ENCODE assay signal across 21 cellular contexts in the genomic region with DNA sequence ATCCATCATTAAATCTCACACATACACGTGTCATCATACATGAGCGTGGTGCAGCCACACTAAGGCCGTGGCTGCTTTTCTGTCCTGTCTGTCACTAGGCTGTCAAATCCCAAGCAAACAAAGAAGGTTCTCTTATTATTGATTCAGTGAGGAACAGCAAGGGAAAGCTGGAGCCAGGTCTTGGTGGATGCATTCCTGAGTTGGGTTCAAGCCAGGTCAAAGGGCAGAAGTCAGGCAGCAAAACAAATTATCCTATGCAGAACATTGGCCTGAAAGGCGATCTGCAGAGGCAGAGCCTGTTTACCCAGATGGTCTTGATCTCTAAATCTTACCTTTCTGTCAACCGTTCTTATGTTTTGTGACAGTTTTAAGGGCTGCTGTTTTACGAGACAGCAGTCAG.
"Had no signal": no experiment of that assay in that cellular context is flagged by ENCODE, and none has a peak within 500 bp of the region (broad histone marks: within the 10 kb centered on the region; RNA-seq: fewer than 3 reads in every experiment).

No MANE protein-coding gene starts in this region.

- H3K36me3 Mint-ChIP-seq: activated naive CD8-positive, alpha-beta T cell treated with anti-CD3 and anti-CD28 coated beads, Interleukin-2, amount 10 ng/mL, durations not matched to agents 7 days and 5 days; natural killer cell had no signal

- ATAC-seq: activated T-helper 17 cell treated with anti-CD3 and anti-CD28 coated beads, Interleukin-2, amount 50 U/mL, for 72 hours; body of pancreas; effector memory CD8-positive, alpha-beta T cell; left lobe of liver; natural killer cell had no signal

- FAIRE-seq: keratinocyte had no signal

- H3K4me1 ChIP-seq: body of pancreas, right atrium auricular region, uterus had no signal

- H3K4me3 Mint-ChIP-seq: activated CD4-positive, alpha-beta memory T cell treated with anti-CD3 and anti-CD28 coated beads, Interleukin-2, amount 10 ng/mL, durations not matched to agents 7 days and 5 days; activated naive CD8-positive, alpha-beta T cell treated with anti-CD3 and anti-CD28 coated beads, Interleukin-2, amount 10 ng/mL, durations not matched to agents 7 days and 5 days; activated T-helper 17 cell treated with anti-CD3 and anti-CD28 coated beads, Interleukin-2, amount 50 U/mL, for 72 hours; effector memory CD8-positive, alpha-beta T cell; natural killer cell; stimulated activated naive CD8-positive, alpha-beta T cell treated with anti-CD3 and anti-CD28 coated beads, Interleukin-15, Interleukin-2, amounts not matched to agents 100 ng/mL and 50 ng/mL, for 24 hours had no signal

- DNase-seq: activated CD4-positive, alpha-beta memory T cell treated with anti-CD3 and anti-CD28 coated beads, Interleukin-2, amount 10 ng/mL, durations not matched to agents 7 days and 5 days; activated CD4-positive, alpha-beta T cell treated with anti-CD3 and anti-CD28 coated beads for 48 hours; activated CD4-positive, CD25-positive, alpha-beta regulatory T cell; activated naive CD4-positive, alpha-beta T cell; activated naive CD8-positive, alpha-beta T cell treated with anti-CD3 and anti-CD28 coated beads, Interleukin-2, amount 10 ng/mL, durations not matched to agents 7 days and 5 days; activated T-cell treated with anti-CD3 and anti-CD28 coated beads, Interleukin-2, amount 50 U/mL, for 1 hour; body of pancreas; effector memory CD8-positive, alpha-beta T cell; foreskin fibroblast; hippocampal formation; natural killer cell; T-helper 9 cell; uterus had no signal

- H3K4me3 ChIP-seq: body of pancreas, lung, right atrium auricular region, skin epidermis, tibial nerve, uterus had no signal

- H3K4me1 Mint-ChIP-seq: activated CD4-positive, alpha-beta memory T cell treated with anti-CD3 and anti-CD28 coated beads, Interleukin-2, amount 10 ng/mL, durations not matched to agents 7 days and 5 days; activated T-helper 17 cell treated with anti-CD3 and anti-CD28 coated beads, Interleukin-2, amount 50 U/mL, for 72 hours; natural killer cell had no signal

- H3K9me3 Mint-ChIP-seq: activated CD4-positive, alpha-beta memory T cell treated with anti-CD3 and anti-CD28 coated beads, Interleukin-2, amount 10 ng/mL, durations not matched to agents 7 days and 5 days; activated naive CD8-positive, alpha-beta T cell treated with anti-CD3 and anti-CD28 coated beads, Interleukin-2, amount 10 ng/mL, durations not matched to agents 7 days and 5 days; activated T-helper 17 cell treated with anti-CD3 and anti-CD28 coated beads, Interleukin-2, amount 50 U/mL, for 72 hours; stimulated activated naive CD8-positive, alpha-beta T cell treated with anti-CD3 and anti-CD28 coated beads, Interleukin-15, Interleukin-2, amounts not matched to agents 100 ng/mL and 50 ng/mL, for 24 hours had no signal

- H3K9me3 ChIP-seq: body of pancreas, right atrium auricular region, uterus had no signal

- H3K27me3 ChIP-seq: body of pancreas, right atrium auricular region, tibial nerve, uterus had no signal

- H3K36me3 ChIP-seq: right atrium auricular region, tibial nerve, uterus had no signal

- H3K27ac Mint-ChIP-seq: activated CD4-positive, alpha-beta memory T cell treated with anti-CD3 and anti-CD28 coated beads, Interleukin-2, amount 10 ng/mL, durations not matched to agents 7 days and 5 days; activated naive CD8-positive, alpha-beta T cell treated with anti-CD3 and anti-CD28 coated beads, Interleukin-2, amount 10 ng/mL, durations not matched to agents 7 days and 5 days; activated T-helper 17 cell treated with anti-CD3 and anti-CD28 coated beads, Interleukin-2, amount 50 U/mL, for 72 hours; effector memory CD8-positive, alpha-beta T cell; natural killer cell; stimulated activated naive CD8-positive, alpha-beta T cell treated with anti-CD3 and anti-CD28 coated beads, Interleukin-15, Interleukin-2, amounts not matched to agents 100 ng/mL and 50 ng/mL, for 24 hours had no signal

- H3K27ac ChIP-seq: body of pancreas, right atrium auricular region, skin epidermis, tibial nerve, uterus had no signal

- H3K27me3 Mint-ChIP-seq: activated CD4-positive, alpha-beta memory T cell treated with anti-CD3 and anti-CD28 coated beads, Interleukin-2, amount 10 ng/mL, durations not matched to agents 7 days and 5 days; activated naive CD8-positive, alpha-beta T cell treated with anti-CD3 and anti-CD28 coated beads, Interleukin-2, amount 10 ng/mL, durations not matched to agents 7 days and 5 days had no signal
